Comparison of ENCODE assay signal across 8 cellular contexts in genomic region chr18:59123588-59124369, GRCh38. TPM values are rescaled to one million over a fixed set of nuclear protein-coding genes. Genes with fewer than 3 reads are reported as not detected.
A peak's percentile ranks its signal among the peaks of the same experiment; 100 is the strongest.
DNase-seq lines count a peak whose midpoint lies in the region; ATAC-seq, FAIRE-seq and TF ChIP-seq lines count a peak whose summit lies in the region.

No MANE protein-coding gene starts in this region.

- H3K9ac ChIP-seq in kidney (ENCODE audit: low read length in 2 of 2): no peak overlapping the region

- H3K27ac ChIP-seq in left ventricle myocardium inferior (replicated peaks) (no peak overlapping the region), kidney (ENCODE audit: low read depth in 2 of 2, low read length in 2 of 2) (no peak overlapping the region)

- H3K27me3 ChIP-seq in kidney epithelial cell (ENCODE audit: control insufficient read depth, insufficient read depth, low read length) (no peaks in the 10 kb centered on the region), left ventricle myocardium inferior (ENCODE audit: low read depth) (peaks cover 95% of the 10 kb centered on the region)

- ATAC-seq in GM21447 (IDR thresholded peaks at IDR 0.05; ENCODE audit: unreplicated experiment): no peak

- TF ChIP-seq CTCF in HFFc6 (IDR thresholded peaks at IDR 0.05) (no peak), kidney epithelial cell (IDR thresholded peaks at IDR 0.05; ENCODE audit: insufficient read depth, low read length, poor library complexity, severe bottlenecking) (no peak), left ventricle myocardium inferior (IDR thresholded peaks at IDR 0.05; ENCODE audit: borderline replicate concordance) (no peak), kidney (IDR thresholded peaks at IDR 0.05; ENCODE audit: borderline replicate concordance, extremely low read depth, insufficient read depth) (no peak)

- peak overlapping the region; percentile 69 for H3K27ac Mint-ChIP-seq in HFFc6

- H3K4me1 ChIP-seq in left ventricle myocardium inferior (no peaks in the 10 kb centered on the region), kidney (ENCODE audit: control insufficient read depth in 1 of 2, insufficient read depth in 1 of 2, low read depth in 1 of 2, low read length in 2 of 2) (no peaks in the 10 kb centered on the region)

- peak overlapping the region; percentile 53 for H3K4me3 Mint-ChIP-seq in HFFc6

- intact Hi-C loops in left ventricle myocardium inferior (cut with micrococcal nuclease) (no loop called here), kidney (cut with DNase I) (no loop called here)

- peaks cover 25% of the 10 kb centered on the region; the same call in 1 of the 2 replicates for H3K27me3 Mint-ChIP-seq in HFFc6 (ENCODE audit: insufficient read depth)

- H3K36me3 ChIP-seq in kidney epithelial cell (ENCODE audit: control insufficient read depth, insufficient read depth, low read length): no peaks in the 10 kb centered on the region
- no peaks in the 10 kb centered on the region for H3K36me3 ChIP-seq in left ventricle myocardium inferior
- H3K36me3 ChIP-seq in kidney (ENCODE audit: control insufficient read depth in 1 of 2, insufficient read depth in 2 of 2, low read length in 2 of 2): no peaks in the 10 kb centered on the region

- H3K4me1 Mint-ChIP-seq in HFFc6 (ENCODE audit: low read depth): peaks cover 23% of the 10 kb centered on the region

- DNase-seq in EH (ENCODE audit: low read depth): peak; percentile 83
- peak; percentile 81 for DNase-seq in HFFc6
- DNase-seq in T1000 (lab: John Stamatoyannopoulos, UW): peak; percentile 52
- peak; percentile 86 for DNase-seq in kidney epithelial cell (ENCODE audit: low read depth)
- DNase-seq in left ventricle myocardium inferior: no peak
- no peak for DNase-seq in kidney
- no peak for DNase-seq in RPMI8226

- no peaks in the 10 kb centered on the region for H3K9me3 Mint-ChIP-seq in HFFc6

- H3K4me3 ChIP-seq in kidney epithelial cell (ENCODE audit: low read depth, low read length) (no peak overlapping the region), left ventricle myocardium inferior (no peak overlapping the region), kidney (ENCODE audit: low read length in 2 of 2) (no peak overlapping the region)

- H3K36me3 Mint-ChIP-seq in HFFc6 (ENCODE audit: low read depth): no peaks in the 10 kb centered on the region

- FAIRE-seq in kidney (lab: Jason Lieb, UNC): no peak

- H3K9me3 ChIP-seq in left ventricle myocardium inferior (replicated peaks) (no peaks in the 10 kb centered on the region), kidney (ENCODE audit: control insufficient read depth in 1 of 2, low read length in 2 of 2) (no peaks in the 10 kb centered on the region)

RNA-seq across cellular contexts. Expression of gene SEC11C, which starts 15.9 kb away (rescaled TPM):
- total RNA-seq in HFFc6 (2021; fragmentation: NEBNext Ultra II Directional; extraction: Animal tissue kit (Norgen Biotek cat#: 25700)): 10 to 100 TPM; 39.5 to 59.8 (median 50.8) TPM
- total RNA-seq in kidney epithelial cell (88.1 and 97.9 TPM in 2 replicates), left ventricle myocardium inferior (24.4 TPM), kidney (90.0 TPM)
- polyA plus RNA-seq in kidney (ENCODE audit: insufficient read depth, low read depth, low replicate concordance): 106 TPM

Comparison
In these comparisons a context has a peak if more than half of its experiments do, and no peak if none do; other contexts are left out.
1. DNase-seq: peak in EH (single experiment), HFFc6 (single experiment), T1000 (single experiment) and kidney epithelial cell (single experiment); none in left ventricle myocardium inferior (single experiment), kidney (single experiment) and RPMI8226 (single experiment).